In genomic region chr7:12715372-12716133, GRCh38 we compare ENCODE assay signal across 8 cellular contexts. TPM values are rescaled to one million over a fixed set of nuclear protein-coding genes. Genes with fewer than 3 reads are reported as not detected.
A peak's percentile ranks its signal among the peaks of the same experiment; 100 is the strongest.
DNase-seq lines count a peak whose midpoint lies in the region; ATAC-seq, FAIRE-seq and TF ChIP-seq lines count a peak whose summit lies in the region.

No MANE protein-coding gene starts in this region.

- intact Hi-C loops in upper lobe of right lung (cut with DNase I), result no loop called here

- H3K4me1 ChIP-seq in foreskin keratinocyte, result peaks cover 15% of the 10 kb centered on the region
- H3K4me1 ChIP-seq in upper lobe of right lung, result peaks cover 29% of the 10 kb centered on the region

- DNase-seq in GM04503 (ENCODE audit: low read depth), result peak; percentile 39
- DNase-seq in NCI-H2107 (lab: John Stamatoyannopoulos, UW), result peak; percentile 39
- DNase-seq in activated T-cell treated with anti-CD3 and anti-CD28 coated beads, Interleukin-2, amount 50 U/mL, for 4 hours, result peak; percentile 4
- DNase-seq in foreskin keratinocyte, result peak; percentile 55 to 74
- DNase-seq in natural killer cell treated with Interleukin-12 subunit alpha and Interleukin-12 subunit beta and Interleukin-15 and Interleukin-18, amount 100 ng/mL, for 72 hours (ENCODE audit: low spot score), result peak; percentile 68
- DNase-seq in upper lobe of right lung, result peak; percentile 82
- DNase-seq in D721Med (ENCODE audit: insufficient read length, low spot score), result no peak

- peak overlapping the region; percentile 18 for H3K4me3 ChIP-seq in upper lobe of right lung

- peak; percentile 59 to 63 for ATAC-seq in activated T-cell treated with anti-CD3 and anti-CD28 coated beads, Interleukin-2, amount 50 U/mL, for 4 hours
- ATAC-seq in foreskin keratinocyte (peak; percentile 67), upper lobe of right lung (peak; percentile 96), HG03565 (IDR thresholded peaks at IDR 0.05; ENCODE audit: unreplicated experiment) (no peak)
- peak; percentile 72 to 85 for ATAC-seq in natural killer cell treated with Interleukin-12 subunit alpha and Interleukin-12 subunit beta and Interleukin-15 and Interleukin-18, amount 100 ng/mL, for 72 hours

- TF ChIP-seq CTCF in foreskin keratinocyte (conservative IDR thresholded peaks at IDR 0.05), result no peak
- no peak for TF ChIP-seq CTCF in upper lobe of right lung (IDR thresholded peaks at IDR 0.05)
- no peak for TF ChIP-seq CTCF in D721Med (IDR thresholded peaks at IDR 0.05; ENCODE audit: insufficient read depth, missing control alignments)

- no peaks in the 10 kb centered on the region for H3K27me3 Mint-ChIP-seq in activated T-cell treated with anti-CD3 and anti-CD28 coated beads, Interleukin-2, amount 50 U/mL, for 4 hours (ENCODE audit: low read depth)
- H3K27me3 Mint-ChIP-seq in natural killer cell treated with Interleukin-12 subunit alpha and Interleukin-12 subunit beta and Interleukin-15 and Interleukin-18, amount 100 ng/mL, for 72 hours, result no peaks in the 10 kb centered on the region

- peaks cover 29% of the 10 kb centered on the region for H3K4me1 Mint-ChIP-seq in activated T-cell treated with anti-CD3 and anti-CD28 coated beads, Interleukin-2, amount 50 U/mL, for 4 hours (ENCODE audit: low read depth)
- H3K4me1 Mint-ChIP-seq in natural killer cell treated with Interleukin-12 subunit alpha and Interleukin-12 subunit beta and Interleukin-15 and Interleukin-18, amount 100 ng/mL, for 72 hours (ENCODE audit: low read depth in 2 of 2), result peaks cover 12 to 23% of the 10 kb centered on the region in 2 donors

- no peaks in the 10 kb centered on the region for H3K9me3 Mint-ChIP-seq in activated T-cell treated with anti-CD3 and anti-CD28 coated beads, Interleukin-2, amount 50 U/mL, for 4 hours
- peaks cover 3% of the 10 kb centered on the region for H3K9me3 Mint-ChIP-seq in natural killer cell treated with Interleukin-12 subunit alpha and Interleukin-12 subunit beta and Interleukin-15 and Interleukin-18, amount 100 ng/mL, for 72 hours

- H3K27ac Mint-ChIP-seq in natural killer cell treated with Interleukin-12 subunit alpha and Interleukin-12 subunit beta and Interleukin-15 and Interleukin-18, amount 100 ng/mL, for 72 hours, result peak overlapping the region in 1 of 2 donors; percentile 34

- H3K27ac ChIP-seq in foreskin keratinocyte (no peak overlapping the region), upper lobe of right lung (peak overlapping the region; percentile 82)

- no peak overlapping the region for H3K4me3 Mint-ChIP-seq in activated T-cell treated with anti-CD3 and anti-CD28 coated beads, Interleukin-2, amount 50 U/mL, for 4 hours
- no peak overlapping the region for H3K4me3 Mint-ChIP-seq in natural killer cell treated with Interleukin-12 subunit alpha and Interleukin-12 subunit beta and Interleukin-15 and Interleukin-18, amount 100 ng/mL, for 72 hours

- H3K36me3 Mint-ChIP-seq in activated T-cell treated with anti-CD3 and anti-CD28 coated beads, Interleukin-2, amount 50 U/mL, for 4 hours (ENCODE audit: insufficient read depth), result no peaks in the 10 kb centered on the region
- no peaks in the 10 kb centered on the region for H3K36me3 Mint-ChIP-seq in natural killer cell treated with Interleukin-12 subunit alpha and Interleukin-12 subunit beta and Interleukin-15 and Interleukin-18, amount 100 ng/mL, for 72 hours

- H3K9me3 ChIP-seq in upper lobe of right lung, result no peaks in the 10 kb centered on the region

- H3K36me3 ChIP-seq in upper lobe of right lung, result no peaks in the 10 kb centered on the region

- H3K27me3 ChIP-seq in foreskin keratinocyte (no peaks in the 10 kb centered on the region), upper lobe of right lung (no peaks in the 10 kb centered on the region)

- FAIRE-seq in D721Med (lab: Jason Lieb, UNC), result no peak

RNA-seq across cellular contexts. Expression of gene ARL4A, which starts 28.1 kb away (rescaled TPM):
- total RNA-seq in activated T-cell treated with anti-CD3 and anti-CD28 coated beads, Interleukin-2, amount 50 U/mL, for 4 hours, result 10 to 100 TPM; 10.9 to 14.5 (median 11.8) TPM
- total RNA-seq in foreskin keratinocyte (14.0 and 15.3 TPM in 2 replicates), upper lobe of right lung (35.6 TPM)
- 11.0 and 15.0 TPM in 2 replicates for polyA plus RNA-seq in foreskin keratinocyte
- 10 to 100 TPM in 1 of 2 donors, 1 to 10 TPM in 1; 9.4 to 16.3 TPM for total RNA-seq in natural killer cell treated with Interleukin-12 subunit alpha and Interleukin-12 subunit beta and Interleukin-15 and Interleukin-18, amount 100 ng/mL, for 72 hours
